Comparison of ENCODE assay signal across 22 cellular contexts in the genomic region with DNA sequence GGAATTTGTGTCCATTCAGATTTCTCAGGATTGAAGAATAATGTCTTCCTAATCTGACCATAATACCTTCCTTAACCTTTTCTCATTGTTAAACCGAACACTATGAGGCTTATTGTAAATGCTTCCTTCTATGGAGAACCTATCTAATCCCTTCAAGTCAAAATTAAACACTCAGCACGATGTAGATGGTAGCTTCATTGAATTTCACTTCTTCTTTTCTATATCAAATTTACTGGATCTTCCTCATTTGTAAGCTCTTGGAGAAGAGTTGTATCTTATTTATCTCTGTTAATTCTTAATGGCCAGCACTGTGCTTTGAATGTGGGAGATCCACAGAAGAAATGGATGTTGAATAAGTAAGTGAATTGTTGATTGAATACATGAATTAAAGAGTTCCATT.
"Had no signal": no experiment of that assay in that cellular context is flagged by ENCODE, and none has a peak within 500 bp of the region (broad histone marks: within the 10 kb centered on the region; RNA-seq: fewer than 3 reads in every experiment).

No MANE protein-coding gene starts in this region.

- FAIRE-seq: keratinocyte, TTC549, urothelium cell line had no signal

- H3K27me3 ChIP-seq: body of pancreas, dorsolateral prefrontal cortex, foreskin keratinocyte, tibial nerve had no signal

- H3K9me3 ChIP-seq: body of pancreas, lower lobe of right lung had no signal

- H3K36me3 Mint-ChIP-seq: activated naive CD8-positive, alpha-beta T cell treated with anti-CD3 and anti-CD28 coated beads, Interleukin-2, amount 10 ng/mL, durations not matched to agents 7 days and 5 days had no signal

- ATAC-seq: activated CD8-positive, alpha-beta T cell treated with anti-CD3 and anti-CD28 coated beads for 36 hours; body of pancreas; foreskin keratinocyte; lower lobe of right lung; T-helper 17 cell had no signal

- H3K4me3 Mint-ChIP-seq: activated CD8-positive, alpha-beta T cell treated with anti-CD3 and anti-CD28 coated beads for 36 hours; activated naive CD8-positive, alpha-beta T cell treated with anti-CD3 and anti-CD28 coated beads, Interleukin-2, amount 10 ng/mL, durations not matched to agents 7 days and 5 days; stimulated activated naive CD8-positive, alpha-beta T cell treated with anti-CD3 and anti-CD28 coated beads, Interleukin-15, Interleukin-2, amounts not matched to agents 100 ng/mL and 50 ng/mL, for 24 hours; T-helper 17 cell had no signal

- H3K4me1 Mint-ChIP-seq: activated naive CD8-positive, alpha-beta T cell treated with anti-CD3 and anti-CD28 coated beads, Interleukin-2, amount 10 ng/mL, durations not matched to agents 7 days and 5 days; T-helper 17 cell had no signal

- DNase-seq: activated CD4-positive, alpha-beta T cell treated with anti-CD3 and anti-CD28 coated beads for 48 hours; activated CD4-positive, CD25-positive, alpha-beta regulatory T cell; activated CD8-positive, alpha-beta T cell treated with anti-CD3 and anti-CD28 coated beads for 36 hours; activated naive CD4-positive, alpha-beta T cell treated with Interleukin-2 at 50 U/mL for 16 hours; activated naive CD8-positive, alpha-beta T cell treated with anti-CD3 and anti-CD28 coated beads, Interleukin-2, amount 10 ng/mL, durations not matched to agents 7 days and 5 days; activated T-cell treated with anti-CD3 and anti-CD28 coated beads, Interleukin-2, amount 50 U/mL, for 1 hour; body of pancreas; dorsolateral prefrontal cortex; foreskin keratinocyte; glutamatergic neuron; hypothalamus; lower lobe of right lung; occipital lobe; stimulated activated CD4-positive, alpha-beta T cell treated with anti-CD3 and anti-CD28 coated beads, Interleukin-2, amount 100 ng/mL, for 24 hours; T-helper 17 cell had no signal

- H3K9me3 Mint-ChIP-seq: activated T-helper 2 cell treated with anti-CD3 and anti-CD28 coated beads, Interferon-gamma antibody, Interleukin-2, Interleukin-4, amounts not matched to agents 10 μg/mL and 5 μg/mL and 100 μg/mL, durations not matched to agents 14 hours and 24 hours and 36 hours; stimulated activated naive CD8-positive, alpha-beta T cell treated with anti-CD3 and anti-CD28 coated beads, Interleukin-15, Interleukin-2, amounts not matched to agents 100 ng/mL and 50 ng/mL, for 24 hours had no signal

- H3K27ac ChIP-seq: body of pancreas, dorsolateral prefrontal cortex, epithelial cell of prostate, foreskin keratinocyte, lower lobe of right lung, tibial nerve had no signal

- H3K4me3 ChIP-seq: body of pancreas, dorsolateral prefrontal cortex, lower lobe of right lung, tibial nerve had no signal

- H3K4me1 ChIP-seq: body of pancreas, lower lobe of right lung had no signal

- H3K36me3 ChIP-seq: lower lobe of right lung, tibial nerve had no signal
